1 cellular context compared by ENCODE assay signal in the genomic region with DNA sequence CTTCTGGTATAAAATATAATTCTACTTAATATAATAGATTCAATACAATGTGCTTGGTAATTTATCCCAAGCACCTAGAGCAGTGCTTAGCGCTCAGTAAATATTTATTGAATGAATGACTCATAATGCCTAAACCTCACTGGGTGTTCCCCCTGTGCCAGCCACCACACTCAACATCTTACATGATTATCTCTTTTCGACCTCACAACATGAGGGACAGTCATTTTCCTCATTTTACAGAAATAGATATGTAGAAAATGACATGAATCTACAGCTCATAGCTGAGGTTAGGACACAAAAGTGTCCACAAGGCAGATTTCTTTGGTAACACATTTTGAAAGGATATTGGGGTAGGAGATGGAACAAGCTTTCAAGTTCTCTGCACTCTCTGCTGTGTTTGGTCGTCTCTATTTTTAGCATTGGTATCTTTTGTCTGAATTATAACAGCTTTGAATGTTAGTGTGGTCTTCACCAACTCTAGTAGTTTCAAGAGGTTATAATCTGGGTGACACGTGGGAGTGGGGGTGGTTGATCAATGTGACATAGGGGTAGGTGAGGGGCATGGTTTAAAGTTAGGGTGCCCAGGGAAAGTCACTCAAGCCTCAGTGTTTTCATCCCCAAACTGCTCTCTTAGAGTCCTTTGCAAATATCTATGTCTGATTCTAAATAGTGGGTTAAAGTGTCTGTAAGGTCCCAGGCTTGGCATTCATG.
TF ChIP-seq lines count a peak whose summit lies in the region.

No MANE protein-coding gene starts in this region.

TF ChIP-seq in GM12878, 131 proteins besides CTCF, POLR2A, EP300 and RAD21 (continues in another document):
- TF ChIP-seq YBX1 (IDR thresholded peaks at IDR 0.05) (no peak), MYB (IDR thresholded peaks at IDR 0.05; ENCODE audit: borderline replicate concordance, low read depth, low read length) (no peak), E2F4 (IDR thresholded peaks at IDR 0.05; ENCODE audit: low read depth, low read length) (no peak), JUND (IDR thresholded peaks at IDR 0.05; ENCODE audit: low read depth, low read length) (peak; percentile 41; the same call in 1 of the 2 replicates), NBN (IDR thresholded peaks at IDR 0.05) (0 out of 2 replicates have a peak, but pooled peaks have one; percentile 20), RELA (IDR thresholded peaks at IDR 0.05; ENCODE audit: borderline replicate concordance, partially characterized antibody) (no peak), SP1 (IDR thresholded peaks at IDR 0.05; ENCODE audit: low read depth, low read length) (peak; percentile 14), NRF1 (conservative IDR thresholded peaks at IDR 0.05; ENCODE audit: low read depth, low read length) (no peak), IKZF1 (conservative IDR thresholded peaks at IDR 0.05) (no peak), IRF4 (IDR thresholded peaks at IDR 0.05; ENCODE audit: low read depth, low read length) (no peak), SMAD1 (IDR thresholded peaks at IDR 0.05; ENCODE audit: low read depth, partially characterized antibody) (no peak), LARP7 (IDR thresholded peaks at IDR 0.05) (no peak), BRCA1 (IDR thresholded peaks at IDR 0.05; ENCODE audit: low read depth, low read length) (no peak), ZNF217 (IDR thresholded peaks at IDR 0.05) (no peak), ZBED1 (IDR thresholded peaks at IDR 0.05; ENCODE audit: borderline replicate concordance) (no peak), ZBTB4 (CRISPR knock-in tag; IDR thresholded peaks at IDR 0.05) (no peak), MEF2A (IDR thresholded peaks at IDR 0.05; ENCODE audit: insufficient read depth, low read depth, low read length) (0 out of 2 replicates have a peak, but pooled peaks have one; percentile 37), IKZF2 (IDR thresholded peaks at IDR 0.05) (peak; percentile 36 to 45; a peak in 2 of 4 replicates), NR2F1 (conservative IDR thresholded peaks at IDR 0.05) (no peak), WRNIP1 (IDR thresholded peaks at IDR 0.05; ENCODE audit: borderline replicate concordance, low read depth, low read length) (no peak), BCL11A (IDR thresholded peaks at IDR 0.05; ENCODE audit: low read depth, low read length) (peak; percentile 68), RFX5 (IDR thresholded peaks at IDR 0.05; ENCODE audit: low read depth, low read length) (no peak), FOS (IDR thresholded peaks at IDR 0.05; ENCODE audit: borderline replicate concordance, extremely low read depth, insufficient read length) (no peak), GATAD2B (conservative IDR thresholded peaks at IDR 0.05; ENCODE audit: low read depth) (no peak), PAX5 (IDR thresholded peaks at IDR 0.05; ENCODE audit: borderline replicate concordance, low read depth, low read length) (no peak), USF1 (IDR thresholded peaks at IDR 0.05; ENCODE audit: borderline replicate concordance, extremely low read length, insufficient read depth, low read depth, low read length) (no peak), ZNF274 (IDR thresholded peaks at IDR 0.05; ENCODE audit: insufficient read depth, insufficient read length) (no peak), HDGF (IDR thresholded peaks at IDR 0.05) (no peak), STAT1 (conservative IDR thresholded peaks at IDR 0.05) (no peak)
- TF ChIP-seq, protein P1, sequence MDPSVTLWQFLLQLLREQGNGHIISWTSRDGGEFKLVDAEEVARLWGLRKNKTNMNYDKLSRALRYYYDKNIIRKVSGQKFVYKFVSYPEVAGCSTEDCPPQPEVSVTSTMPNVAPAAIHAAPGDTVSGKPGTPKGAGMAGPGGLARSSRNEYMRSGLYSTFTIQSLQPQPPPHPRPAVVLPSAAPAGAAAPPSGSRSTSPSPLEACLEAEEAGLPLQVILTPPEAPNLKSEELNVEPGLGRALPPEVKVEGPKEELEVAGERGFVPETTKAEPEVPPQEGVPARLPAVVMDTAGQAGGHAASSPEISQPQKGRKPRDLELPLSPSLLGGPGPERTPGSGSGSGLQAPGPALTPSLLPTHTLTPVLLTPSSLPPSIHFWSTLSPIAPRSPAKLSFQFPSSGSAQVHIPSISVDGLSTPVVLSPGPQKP (IDR thresholded peaks at IDR 0.05; ENCODE audit: low read depth, low read length) = no peak
- TF ChIP-seq, protein P2, sequence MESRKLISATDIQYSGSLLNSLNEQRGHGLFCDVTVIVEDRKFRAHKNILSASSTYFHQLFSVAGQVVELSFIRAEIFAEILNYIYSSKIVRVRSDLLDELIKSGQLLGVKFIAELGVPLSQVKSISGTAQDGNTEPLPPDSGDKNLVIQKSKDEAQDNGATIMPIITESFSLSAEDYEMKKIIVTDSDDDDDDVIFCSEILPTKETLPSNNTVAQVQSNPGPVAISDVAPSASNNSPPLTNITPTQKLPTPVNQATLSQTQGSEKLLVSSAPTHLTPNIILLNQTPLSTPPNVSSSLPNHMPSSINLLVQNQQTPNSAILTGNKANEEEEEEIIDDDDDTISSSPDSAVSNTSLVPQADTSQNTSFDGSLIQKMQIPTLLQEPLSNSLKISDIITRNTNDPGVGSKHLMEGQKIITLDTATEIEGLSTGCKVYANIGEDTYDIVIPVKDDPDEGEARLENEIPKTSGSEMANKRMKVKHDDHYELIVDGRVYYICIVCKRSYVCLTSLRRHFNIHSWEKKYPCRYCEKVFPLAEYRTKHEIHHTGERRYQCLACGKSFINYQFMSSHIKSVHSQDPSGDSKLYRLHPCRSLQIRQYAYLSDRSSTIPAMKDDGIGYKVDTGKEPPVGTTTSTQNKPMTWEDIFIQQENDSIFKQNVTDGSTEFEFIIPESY (IDR thresholded peaks at IDR 0.05) = no peak
- TF ChIP-seq, protein P3, sequence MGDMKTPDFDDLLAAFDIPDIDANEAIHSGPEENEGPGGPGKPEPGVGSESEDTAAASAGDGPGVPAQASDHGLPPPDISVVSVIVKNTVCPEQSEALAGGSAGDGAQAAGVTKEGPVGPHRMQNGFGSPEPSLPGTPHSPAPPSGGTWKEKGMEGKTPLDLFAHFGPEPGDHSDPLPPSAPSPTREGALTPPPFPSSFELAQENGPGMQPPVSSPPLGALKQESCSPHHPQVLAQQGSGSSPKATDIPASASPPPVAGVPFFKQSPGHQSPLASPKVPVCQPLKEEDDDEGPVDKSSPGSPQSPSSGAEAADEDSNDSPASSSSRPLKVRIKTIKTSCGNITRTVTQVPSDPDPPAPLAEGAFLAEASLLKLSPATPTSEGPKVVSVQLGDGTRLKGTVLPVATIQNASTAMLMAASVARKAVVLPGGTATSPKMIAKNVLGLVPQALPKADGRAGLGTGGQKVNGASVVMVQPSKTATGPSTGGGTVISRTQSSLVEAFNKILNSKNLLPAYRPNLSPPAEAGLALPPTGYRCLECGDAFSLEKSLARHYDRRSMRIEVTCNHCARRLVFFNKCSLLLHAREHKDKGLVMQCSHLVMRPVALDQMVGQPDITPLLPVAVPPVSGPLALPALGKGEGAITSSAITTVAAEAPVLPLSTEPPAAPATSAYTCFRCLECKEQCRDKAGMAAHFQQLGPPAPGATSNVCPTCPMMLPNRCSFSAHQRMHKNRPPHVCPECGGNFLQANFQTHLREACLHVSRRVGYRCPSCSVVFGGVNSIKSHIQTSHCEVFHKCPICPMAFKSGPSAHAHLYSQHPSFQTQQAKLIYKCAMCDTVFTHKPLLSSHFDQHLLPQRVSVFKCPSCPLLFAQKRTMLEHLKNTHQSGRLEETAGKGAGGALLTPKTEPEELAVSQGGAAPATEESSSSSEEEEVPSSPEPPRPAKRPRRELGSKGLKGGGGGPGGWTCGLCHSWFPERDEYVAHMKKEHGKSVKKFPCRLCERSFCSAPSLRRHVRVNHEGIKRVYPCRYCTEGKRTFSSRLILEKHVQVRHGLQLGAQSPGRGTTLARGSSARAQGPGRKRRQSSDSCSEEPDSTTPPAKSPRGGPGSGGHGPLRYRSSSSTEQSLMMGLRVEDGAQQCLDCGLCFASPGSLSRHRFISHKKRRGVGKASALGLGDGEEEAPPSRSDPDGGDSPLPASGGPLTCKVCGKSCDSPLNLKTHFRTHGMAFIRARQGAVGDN (IDR thresholded peaks at IDR 0.05) = no peak
- TF ChIP-seq, protein P4, sequence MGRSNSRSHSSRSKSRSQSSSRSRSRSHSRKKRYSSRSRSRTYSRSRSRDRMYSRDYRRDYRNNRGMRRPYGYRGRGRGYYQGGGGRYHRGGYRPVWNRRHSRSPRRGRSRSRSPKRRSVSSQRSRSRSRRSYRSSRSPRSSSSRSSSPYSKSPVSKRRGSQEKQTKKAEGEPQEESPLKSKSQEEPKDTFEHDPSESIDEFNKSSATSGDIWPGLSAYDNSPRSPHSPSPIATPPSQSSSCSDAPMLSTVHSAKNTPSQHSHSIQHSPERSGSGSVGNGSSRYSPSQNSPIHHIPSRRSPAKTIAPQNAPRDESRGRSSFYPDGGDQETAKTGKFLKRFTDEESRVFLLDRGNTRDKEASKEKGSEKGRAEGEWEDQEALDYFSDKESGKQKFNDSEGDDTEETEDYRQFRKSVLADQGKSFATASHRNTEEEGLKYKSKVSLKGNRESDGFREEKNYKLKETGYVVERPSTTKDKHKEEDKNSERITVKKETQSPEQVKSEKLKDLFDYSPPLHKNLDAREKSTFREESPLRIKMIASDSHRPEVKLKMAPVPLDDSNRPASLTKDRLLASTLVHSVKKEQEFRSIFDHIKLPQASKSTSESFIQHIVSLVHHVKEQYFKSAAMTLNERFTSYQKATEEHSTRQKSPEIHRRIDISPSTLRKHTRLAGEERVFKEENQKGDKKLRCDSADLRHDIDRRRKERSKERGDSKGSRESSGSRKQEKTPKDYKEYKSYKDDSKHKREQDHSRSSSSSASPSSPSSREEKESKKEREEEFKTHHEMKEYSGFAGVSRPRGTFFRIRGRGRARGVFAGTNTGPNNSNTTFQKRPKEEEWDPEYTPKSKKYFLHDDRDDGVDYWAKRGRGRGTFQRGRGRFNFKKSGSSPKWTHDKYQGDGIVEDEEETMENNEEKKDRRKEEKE (IDR thresholded peaks at IDR 0.05) = no peak
- TF ChIP-seq, protein P5, sequence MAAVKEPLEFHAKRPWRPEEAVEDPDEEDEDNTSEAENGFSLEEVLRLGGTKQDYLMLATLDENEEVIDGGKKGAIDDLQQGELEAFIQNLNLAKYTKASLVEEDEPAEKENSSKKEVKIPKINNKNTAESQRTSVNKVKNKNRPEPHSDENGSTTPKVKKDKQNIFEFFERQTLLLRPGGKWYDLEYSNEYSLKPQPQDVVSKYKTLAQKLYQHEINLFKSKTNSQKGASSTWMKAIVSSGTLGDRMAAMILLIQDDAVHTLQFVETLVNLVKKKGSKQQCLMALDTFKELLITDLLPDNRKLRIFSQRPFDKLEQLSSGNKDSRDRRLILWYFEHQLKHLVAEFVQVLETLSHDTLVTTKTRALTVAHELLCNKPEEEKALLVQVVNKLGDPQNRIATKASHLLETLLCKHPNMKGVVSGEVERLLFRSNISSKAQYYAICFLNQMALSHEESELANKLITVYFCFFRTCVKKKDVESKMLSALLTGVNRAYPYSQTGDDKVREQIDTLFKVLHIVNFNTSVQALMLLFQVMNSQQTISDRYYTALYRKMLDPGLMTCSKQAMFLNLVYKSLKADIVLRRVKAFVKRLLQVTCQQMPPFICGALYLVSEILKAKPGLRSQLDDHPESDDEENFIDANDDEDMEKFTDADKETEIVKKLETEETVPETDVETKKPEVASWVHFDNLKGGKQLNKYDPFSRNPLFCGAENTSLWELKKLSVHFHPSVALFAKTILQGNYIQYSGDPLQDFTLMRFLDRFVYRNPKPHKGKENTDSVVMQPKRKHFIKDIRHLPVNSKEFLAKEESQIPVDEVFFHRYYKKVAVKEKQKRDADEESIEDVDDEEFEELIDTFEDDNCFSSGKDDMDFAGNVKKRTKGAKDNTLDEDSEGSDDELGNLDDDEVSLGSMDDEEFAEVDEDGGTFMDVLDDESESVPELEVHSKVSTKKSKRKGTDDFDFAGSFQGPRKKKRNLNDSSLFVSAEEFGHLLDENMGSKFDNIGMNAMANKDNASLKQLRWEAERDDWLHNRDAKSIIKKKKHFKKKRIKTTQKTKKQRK (IDR thresholded peaks at IDR 0.05; ENCODE audit: low read depth, low read length) = no peak
